10 cellular contexts compared by ENCODE assay signal in genomic region chr1:184483101-184483813, GRCh38.
DNase-seq lines count a peak whose midpoint lies in the region; ATAC-seq, FAIRE-seq and TF ChIP-seq lines count a peak whose summit lies in the region.
"Had no signal": no experiment of that assay in that cellular context is flagged by ENCODE, and none has a peak within 500 bp of the region (broad histone marks: within the 10 kb centered on the region; RNA-seq: fewer than 3 reads in every experiment).

No MANE protein-coding gene starts in this region.

- H3K79me2 ChIP-seq in hepatocyte = peaks cover 4% of the 10 kb centered on the region

- H2AFZ ChIP-seq in hepatocyte = no peak overlapping the region

- peak; percentile 32 for DNase-seq in HTR-8/SVneo (ENCODE audit: insufficient read length, low spot score)
- DNase-seq in adrenal gland = peak in 6 of 7 donors; percentile 51 to 76 (median 54)
- no peak for DNase-seq in hepatocyte (ENCODE audit: low spot score)
- no peak for DNase-seq in DMS114 treated with DMSO at 0.1 percent for 48 hours (lab: John Stamatoyannopoulos, UW; ENCODE audit: unreplicated experiment)
- no peak for DNase-seq in activated naive CD4-positive, alpha-beta T cell treated with anti-CD3 and anti-CD28 coated beads, Interleukin-2, amount 50 U/mL, for 16 hours
- DNase-seq in cerebellar cortex (ENCODE audit: low spot score) = no peak
- DNase-seq: NCI-H526 had no signal

- H3K4me3 ChIP-seq in adrenal gland (no peak overlapping the region), hepatocyte (no peak overlapping the region), subcutaneous abdominal adipose tissue (ENCODE audit: low read depth in 1 of 5, low read length in 5 of 5) (no peak overlapping the region)

- no peak for ATAC-seq in HG02840 (IDR thresholded peaks at IDR 0.05; ENCODE audit: low FRiP score, unreplicated experiment)

- H3K9me3 ChIP-seq in adrenal gland (replicated peaks in 1 of 3) (no peaks in the 10 kb centered on the region), hepatocyte (ENCODE audit: low read depth) (no peaks in the 10 kb centered on the region), subcutaneous abdominal adipose tissue (ENCODE audit: control insufficient read depth in 5 of 5, low read length in 5 of 5) (no peaks in the 10 kb centered on the region)

- no peak for FAIRE-seq in HTR-8/SVneo (lab: Jason Lieb, UNC)
- FAIRE-seq: GM18507 had no signal

- no peak overlapping the region for H3K9ac ChIP-seq in subcutaneous abdominal adipose tissue (ENCODE audit: low read length in 5 of 5)

- H3K9me2 ChIP-seq in hepatocyte (replicated peaks; ENCODE audit: insufficient read depth) = no peaks in the 10 kb centered on the region

- WGBS in adrenal gland, 4 donors = 42 to 55% (median 50%) methylated on average over 3 of the region's 3 CpGs
- WGBS in hepatocyte (ENCODE audit: low lambda C conversion rate, missing lambda C conversion rate) = 83% methylated on average over 3 of the region's 3 CpGs

- intact Hi-C loops in adrenal gland (cut with DNase I) = no loop called here

- TF ChIP-seq CTCF in adrenal gland (IDR thresholded peaks at IDR 0.05) = peak in 5 of 6 experiments; percentile 13 to 36 (median 16)
- no peak for TF ChIP-seq CTCF in hepatocyte (IDR thresholded peaks at IDR 0.05; ENCODE audit: poor library complexity)

- TF ChIP-seq POLR2A in adrenal gland (IDR thresholded peaks at IDR 0.05) = no peak

- no peaks in the 10 kb centered on the region for H4K20me1 ChIP-seq in hepatocyte (ENCODE audit: insufficient read depth, poor library complexity, severe bottlenecking)

- H3K27ac ChIP-seq in adrenal gland (peak overlapping the region in 4 of 5 donors; percentile 33 to 77 (median 66)), hepatocyte (peak overlapping the region; percentile 47), subcutaneous abdominal adipose tissue (ENCODE audit: low read depth, low read length) (peak overlapping the region; percentile 48)

- peaks cover 51 to 60% of the 10 kb centered on the region in 2 donors for H3K4me1 ChIP-seq in adrenal gland (replicated peaks in 1 of 2)
- H3K4me1 ChIP-seq in hepatocyte (ENCODE audit: insufficient read depth) = peaks cover 60% of the 10 kb centered on the region
- peaks cover 2 to 57% (median 34%) of the 10 kb centered on the region in 5 donors for H3K4me1 ChIP-seq in subcutaneous abdominal adipose tissue (ENCODE audit: control insufficient read depth in 5 of 5, insufficient read depth in 5 of 5, low read length in 5 of 5)

- H3K36me3 ChIP-seq in adrenal gland (replicated peaks in 1 of 2) (no peaks in the 10 kb centered on the region), hepatocyte (replicated peaks; ENCODE audit: insufficient read depth, low read depth) (no peaks in the 10 kb centered on the region), subcutaneous abdominal adipose tissue (ENCODE audit: control insufficient read depth in 5 of 5, insufficient read depth in 5 of 5, low read length in 5 of 5) (peaks cover 0 to 3% (median 0%) of the 10 kb centered on the region in 5 donors)

- no peak overlapping the region for H3K4me2 ChIP-seq in hepatocyte

- H3K27me3 ChIP-seq in adrenal gland (no peaks in the 10 kb centered on the region), hepatocyte (no peaks in the 10 kb centered on the region), subcutaneous abdominal adipose tissue (ENCODE audit: control insufficient read depth in 5 of 5, insufficient read depth in 4 of 5, low read length in 5 of 5) (no peaks in the 10 kb centered on the region)

Comparison
In these comparisons a context has a peak if more than half of its experiments do, and no peak if none do; other contexts are left out.
1. DNase-seq: peak in HTR-8/SVneo (single experiment) and adrenal gland (6 of 7); none in hepatocyte (single experiment), DMS114 treated with DMSO at 0.1 percent for 48 hours (single experiment), activated naive CD4-positive, alpha-beta T cell treated with anti-CD3 and anti-CD28 coated beads, Interleukin-2, amount 50 U/mL, for 16 hours (single experiment) and cerebellar cortex (single experiment).
2. Peak in every context shown above with its lines, with median percentiles within 50 percentile points of each other: H3K27ac ChIP-seq.